Comparison of ENCODE assay signal across 29 cellular contexts in genomic region chr9:10899509-10899908, GRCh38.
"Had no signal": no experiment of that assay in that cellular context is flagged by ENCODE, and none has a peak within 500 bp of the region (broad histone marks: within the 10 kb centered on the region; RNA-seq: fewer than 3 reads in every experiment).

No MANE protein-coding gene starts in this region.

- ATAC-seq: effector memory CD8-positive, alpha-beta T cell; esophagus mucosa; foreskin keratinocyte; gastrocnemius medialis; gastroesophageal sphincter; heart left ventricle; heart right ventricle had no signal

- H3K4me3 ChIP-seq: colonic mucosa, coronary artery, dorsolateral prefrontal cortex, esophagus muscularis mucosa, esophagus squamous epithelium, gastrocnemius medialis, gastroesophageal sphincter, heart left ventricle, heart right ventricle, hepatocyte had no signal

- DNase-seq: colonic mucosa; cortex of kidney; dermis blood vessel endothelial cell; dorsolateral prefrontal cortex; effector CD4-positive, alpha-beta T cell; effector CD8-positive, alpha-beta T cell; effector memory CD4-positive, alpha-beta T cell; effector memory CD8-positive, alpha-beta T cell; erythroblast; esophagus squamous epithelium; foreskin fibroblast; foreskin keratinocyte; foreskin melanocyte; gastrocnemius medialis; glutamatergic neuron; head of caudate nucleus; heart left ventricle; heart right ventricle had no signal

- H3K4me1 ChIP-seq: colonic mucosa, esophagus muscularis mucosa, esophagus squamous epithelium, foreskin keratinocyte, gastrocnemius medialis, gastroesophageal sphincter, heart left ventricle, heart right ventricle had no signal

- H3K27me3 ChIP-seq: colonic mucosa, dorsolateral prefrontal cortex, esophagus muscularis mucosa, esophagus squamous epithelium, foreskin keratinocyte, gastrocnemius medialis, gastroesophageal sphincter, heart left ventricle, heart right ventricle, hepatocyte had no signal

- H3K4me2 ChIP-seq: hepatocyte had no signal

- H3K9me3 ChIP-seq: colonic mucosa, gastrocnemius medialis, gastroesophageal sphincter had no signal

- H3K36me3 ChIP-seq: colonic mucosa, esophagus muscularis mucosa, esophagus squamous epithelium, gastrocnemius medialis, gastroesophageal sphincter, heart left ventricle, heart right ventricle had no signal

- H3K27me3 Mint-ChIP-seq: dendritic cell treated with granulocyte-macrophage colony-stimulating factor and Interleukin-4, amounts not matched to agents 40 ng/mL and 50 ng/mL, for 4 days; effector memory CD8-positive, alpha-beta T cell had no signal

- FAIRE-seq: colon, endometrium, endothelial cell of umbilical vein, frontal cortex had no signal

- H3K27ac ChIP-seq: colonic mucosa, coronary artery, dorsolateral prefrontal cortex, epithelial cell of prostate, esophagus muscularis mucosa, esophagus squamous epithelium, foreskin keratinocyte, gastrocnemius medialis, gastroesophageal sphincter, heart left ventricle, heart right ventricle, hepatocyte had no signal

- H3K4me3 Mint-ChIP-seq: dendritic cell treated with granulocyte-macrophage colony-stimulating factor and Interleukin-4, amounts not matched to agents 40 ng/mL and 50 ng/mL, for 4 days; effector memory CD8-positive, alpha-beta T cell had no signal

- H3K27ac Mint-ChIP-seq: dendritic cell treated with granulocyte-macrophage colony-stimulating factor and Interleukin-4, amounts not matched to agents 40 ng/mL and 50 ng/mL, for 4 days; effector memory CD8-positive, alpha-beta T cell had no signal
